ENCODE assay signal across 9 cellular contexts in genomic region chr10:50637003-50637579, GRCh38. TPM values are rescaled to one million over a fixed set of nuclear protein-coding genes. Genes with fewer than 3 reads are reported as not detected.
DNase-seq lines count a peak whose midpoint lies in the region; ATAC-seq and TF ChIP-seq lines count a peak whose summit lies in the region.
"Had no signal": no experiment of that assay in that cellular context is flagged by ENCODE, and none has a peak within 500 bp of the region (broad histone marks: within the 10 kb centered on the region; RNA-seq: fewer than 3 reads in every experiment).

No MANE protein-coding gene starts in this region.

- no peak for TF ChIP-seq RAD21 in neural cell (conservative IDR thresholded peaks at IDR 0.05)

- H3K9me3 Mint-ChIP-seq in activated CD4-positive, alpha-beta T cell treated with anti-CD3 and anti-CD28 coated beads, Interleukin-2, amount 10 ng/mL, durations not matched to agents 24 days and 14 days: no peaks in the 10 kb centered on the region

- peaks cover 30% of the 10 kb centered on the region for H3K4me1 Mint-ChIP-seq in activated CD4-positive, alpha-beta T cell treated with anti-CD3 and anti-CD28 coated beads, Interleukin-2, amount 10 ng/mL, durations not matched to agents 24 days and 14 days

- no peak for TF ChIP-seq CTCF in neural cell (IDR thresholded peaks at IDR 0.05; ENCODE audit: poor library complexity, severe bottlenecking)

- ATAC-seq in HG02642 (IDR thresholded peaks at IDR 0.05; ENCODE audit: poor library complexity, unreplicated experiment): peak; percentile 92

- H3K4me2 ChIP-seq in neural cell (ENCODE audit: low read length): peak overlapping the region; percentile 7

- H3K36me3 ChIP-seq in neural cell (ENCODE audit: insufficient read depth, low read length): no peaks in the 10 kb centered on the region

- intact Hi-C loops in activated CD4-positive, alpha-beta T cell treated with anti-CD3 and anti-CD28 coated beads, Interleukin-2, amount 10 ng/mL, durations not matched to agents 24 days and 14 days (cut with micrococcal nuclease): loop anchor here (5.0 to 10.0 kb wide), 2 partner anchors 98 to 375 kb away; partner anchors contain the start of gene ASAH2B

- H3K27ac ChIP-seq in neural cell (ENCODE audit: low read length): peak overlapping the region; percentile 37
- H3K27ac ChIP-seq: parathyroid adenoma had no signal

- H3K27ac Mint-ChIP-seq in activated CD4-positive, alpha-beta T cell treated with anti-CD3 and anti-CD28 coated beads, Interleukin-2, amount 10 ng/mL, durations not matched to agents 24 days and 14 days: peak overlapping the region; percentile 73

- H3K79me2 ChIP-seq in neural cell (replicated peaks; ENCODE audit: insufficient read depth, low read length): no peaks in the 10 kb centered on the region
- H3K79me2 ChIP-seq: parathyroid adenoma had no signal

- no peaks in the 10 kb centered on the region for H3K36me3 Mint-ChIP-seq in activated CD4-positive, alpha-beta T cell treated with anti-CD3 and anti-CD28 coated beads, Interleukin-2, amount 10 ng/mL, durations not matched to agents 24 days and 14 days (ENCODE audit: low read depth)

- H3K9me3 ChIP-seq in neural cell (ENCODE audit: low read length): no peaks in the 10 kb centered on the region

- peak; percentile 69 for DNase-seq in activated CD4-positive, alpha-beta T cell treated with anti-CD3 and anti-CD28 coated beads, Interleukin-2, amount 10 ng/mL, durations not matched to agents 24 days and 14 days
- DNase-seq in activated CD4-positive, alpha-beta T cell treated with anti-CD3 and anti-CD28 coated beads, Interleukin-2, amount 50 U/mL, for 4 hours: no peak
- DNase-seq in OCI-M1 (lab: John Stamatoyannopoulos, UW): peak; percentile 47
- DNase-seq in NCI-H82 treated with DMSO at 0.1 percent for 48 hours (lab: John Stamatoyannopoulos, UW; ENCODE audit: unreplicated experiment): no peak
- DNase-seq in NCI-H1092 (lab: John Stamatoyannopoulos, UW): no peak
- no peak for DNase-seq in occipital lobe (lab: John Stamatoyannopoulos, UW)

- H3K9me2 ChIP-seq in neural cell (ENCODE audit: insufficient read depth, low read length): no peaks in the 10 kb centered on the region

- H3K9ac ChIP-seq in neural cell (ENCODE audit: low read length): no peak overlapping the region
- H3K9ac ChIP-seq: parathyroid adenoma had no signal

- no peaks in the 10 kb centered on the region for H3F3A ChIP-seq in neural cell (ENCODE audit: insufficient read depth, low read length, poor library complexity, severe bottlenecking)

- peak overlapping the region; percentile 65 for H3K4me3 Mint-ChIP-seq in activated CD4-positive, alpha-beta T cell treated with anti-CD3 and anti-CD28 coated beads, Interleukin-2, amount 10 ng/mL, durations not matched to agents 24 days and 14 days

- H3K4me3 ChIP-seq in neural cell (ENCODE audit: low read length): no peak overlapping the region

- H4K20me1 ChIP-seq in neural cell (ENCODE audit: insufficient read depth): no peaks in the 10 kb centered on the region

- H3K27me3 Mint-ChIP-seq in activated CD4-positive, alpha-beta T cell treated with anti-CD3 and anti-CD28 coated beads, Interleukin-2, amount 10 ng/mL, durations not matched to agents 24 days and 14 days: peaks cover 61% of the 10 kb centered on the region

- TF ChIP-seq EP300 in neural cell (conservative IDR thresholded peaks at IDR 0.05; ENCODE audit: poor library complexity, severe bottlenecking): peak; percentile 32

- no peaks in the 10 kb centered on the region for H3K27me3 ChIP-seq in neural cell (ENCODE audit: insufficient read depth, low read depth, low read length)

- no peak overlapping the region for H2AFZ ChIP-seq in neural cell (ENCODE audit: low read depth, low read length)

TF ChIP-seq in neural cell, 6 proteins besides CTCF, POLR2A, EP300 and RAD21:
- TF ChIP-seq TAF1 (IDR thresholded peaks at IDR 0.05; ENCODE audit: low read depth): no peak

RNA-seq across cellular contexts. Expression of gene SGMS1, which starts 13.3 kb away (rescaled TPM):
- 14.2 and 14.3 TPM in 2 replicates for total RNA-seq in activated CD4-positive, alpha-beta T cell treated with anti-CD3 and anti-CD28 coated beads, Interleukin-2, amount 10 ng/mL, durations not matched to agents 24 days and 14 days
- polyA plus RNA-seq in neural cell: 5.7 and 8.0 TPM in 2 replicates
- 25.0 and 34.1 TPM in 2 replicates for polyA minus RNA-seq in neural cell
- 46.5 TPM for total RNA-seq in occipital lobe

Comparison
In these comparisons a context has a peak if more than half of its experiments do, and no peak if none do; other contexts are left out.
1. DNase-seq: peak in activated CD4-positive, alpha-beta T cell treated with anti-CD3 and anti-CD28 coated beads, Interleukin-2, amount 10 ng/mL, durations not matched to agents 24 days and 14 days (single experiment) and OCI-M1 (single experiment); none in activated CD4-positive, alpha-beta T cell treated with anti-CD3 and anti-CD28 coated beads, Interleukin-2, amount 50 U/mL, for 4 hours (0 of 2), NCI-H82 treated with DMSO at 0.1 percent for 48 hours (single experiment), NCI-H1092 (single experiment) and occipital lobe (single experiment).